In the genomic region with DNA sequence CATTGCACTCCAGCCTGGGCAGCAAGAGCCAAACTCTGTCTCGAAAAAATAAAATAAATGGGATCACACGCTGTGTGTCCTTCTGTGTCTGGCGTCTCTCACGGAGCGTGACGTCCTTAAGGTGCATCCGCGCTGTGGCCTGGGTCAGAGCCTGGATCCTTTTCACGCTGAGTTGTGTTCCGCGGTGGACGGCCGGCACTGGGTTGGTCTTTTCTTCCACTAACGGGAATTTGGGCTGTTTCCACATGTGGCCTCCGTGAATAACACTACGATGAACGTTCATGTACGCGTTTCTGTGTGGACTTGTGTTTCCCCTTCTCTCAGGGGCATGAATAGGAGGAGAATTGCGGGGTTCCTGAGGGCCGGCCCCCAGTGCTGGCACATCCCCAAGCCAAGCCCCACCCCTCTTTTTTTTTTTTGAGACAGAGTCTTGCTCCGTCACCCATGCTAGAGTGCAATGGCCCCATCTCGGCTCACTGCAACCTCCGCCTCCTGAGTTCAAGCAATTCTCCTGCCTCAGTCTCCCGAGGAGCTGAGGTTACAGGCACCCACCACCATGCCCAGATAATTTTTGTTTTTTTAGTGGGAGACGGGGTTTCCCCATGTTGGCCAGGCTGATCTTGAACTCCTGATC, we compare ENCODE assay signal across 20 cellular contexts. TPM values are rescaled to one million over a fixed set of nuclear protein-coding genes. Genes with fewer than 3 reads are reported as not detected.
DNase-seq lines count a peak whose midpoint lies in the region; ATAC-seq, FAIRE-seq and TF ChIP-seq lines count a peak whose summit lies in the region.
"Had no signal": no experiment of that assay in that cellular context is flagged by ENCODE, and none has a peak within 500 bp of the region (broad histone marks: within the 10 kb centered on the region; RNA-seq: fewer than 3 reads in every experiment).

No MANE protein-coding gene starts in this region.

- no peak for ATAC-seq in A549
- ATAC-seq: GM12878; stimulated activated effector memory CD8-positive, alpha-beta T cell treated with anti-CD3 and anti-CD28 coated beads, Interleukin-12 subunit alpha, Interleukin-12 subunit beta, amount 100 ng/mL, for 72 hours; T-helper 17 cell had no signal

- no peak for TF ChIP-seq EP300 in A549 (IDR thresholded peaks at IDR 0.05)

- CTCF ChIA-PET in A549 (lab: Yijun Ruan, JAX) = interaction anchor here (0.6 to 0.8 kb wide), 2 partner anchors 19 to 20 kb away, joined by 3 read pairs; no protein-coding TSS in a partner anchor

- H3K27ac ChIP-seq in A549 = peak overlapping the region; percentile 63 to 93
- peak overlapping the region; percentile 72 for H3K27ac ChIP-seq in WERI-Rb-1

- peak overlapping the region in 1 of 3 experiments; percentile 32 for H3K4me3 Mint-ChIP-seq in nephron
- H3K4me3 Mint-ChIP-seq: stimulated activated effector memory CD8-positive, alpha-beta T cell treated with anti-CD3 and anti-CD28 coated beads, Interleukin-12 subunit alpha, Interleukin-12 subunit beta, amount 100 ng/mL, for 72 hours; T-helper 17 cell had no signal

- no peak; the same call in 1 of the 2 replicates for TF ChIP-seq POLR2A in A549 (IDR thresholded peaks at IDR 0.05; ENCODE audit: low read length)

- no peaks in the 10 kb centered on the region for H3K36me3 ChIP-seq in WERI-Rb-1
- H3K36me3 ChIP-seq: uterus had no signal

- peaks cover 14% of the 10 kb centered on the region for H3K4me1 Mint-ChIP-seq in nephron
- H3K4me1 Mint-ChIP-seq: stimulated activated effector memory CD8-positive, alpha-beta T cell treated with anti-CD3 and anti-CD28 coated beads, Interleukin-12 subunit alpha, Interleukin-12 subunit beta, amount 100 ng/mL, for 72 hours; T-helper 17 cell had no signal

- peak overlapping the region; percentile 66 to 85 (median 69) for H3K27ac Mint-ChIP-seq in nephron
- H3K27ac Mint-ChIP-seq: stimulated activated effector memory CD8-positive, alpha-beta T cell treated with anti-CD3 and anti-CD28 coated beads, Interleukin-12 subunit alpha, Interleukin-12 subunit beta, amount 100 ng/mL, for 72 hours; T-helper 17 cell had no signal

- H3K4me1 ChIP-seq in A549 = peaks cover 32% of the 10 kb centered on the region

- no peak for TF ChIP-seq CTCF in A549 (IDR thresholded peaks at IDR 0.05)
- no peak for TF ChIP-seq CTCF in WERI-Rb-1 (IDR thresholded peaks at IDR 0.05; ENCODE audit: low read depth, low read length)
- no peak for TF ChIP-seq CTCF in nephron (IDR thresholded peaks at IDR 0.05; ENCODE audit: unreplicated experiment in 3 of 3)

- no peaks in the 10 kb centered on the region for H3K36me3 Mint-ChIP-seq in nephron (ENCODE audit: low read depth)
- H3K36me3 Mint-ChIP-seq: stimulated activated effector memory CD8-positive, alpha-beta T cell treated with anti-CD3 and anti-CD28 coated beads, Interleukin-12 subunit alpha, Interleukin-12 subunit beta, amount 100 ng/mL, for 72 hours had no signal

- no peaks in the 10 kb centered on the region for H3K27me3 Mint-ChIP-seq in nephron (ENCODE audit: low read depth)
- H3K27me3 Mint-ChIP-seq: T-helper 17 cell had no signal

- peak overlapping the region; percentile 53 for H3K4me2 ChIP-seq in A549
- H3K4me2 ChIP-seq: smooth muscle cell had no signal

- H3K9me3 Mint-ChIP-seq in nephron = no peaks in the 10 kb centered on the region
- H3K9me3 Mint-ChIP-seq: stimulated activated effector memory CD8-positive, alpha-beta T cell treated with anti-CD3 and anti-CD28 coated beads, Interleukin-12 subunit alpha, Interleukin-12 subunit beta, amount 100 ng/mL, for 72 hours had no signal

- no peaks in the 10 kb centered on the region for H3K27me3 ChIP-seq in WERI-Rb-1 (ENCODE audit: insufficient read depth, low read depth, severe bottlenecking)
- H3K27me3 ChIP-seq: uterus had no signal

- 91% methylated on average over 26 of the region's 26 CpGs for WGBS in A549 (ENCODE audit: missing lambda C conversion rate)

- POLR2A ChIA-PET in A549 (lab: Yijun Ruan, JAX) = no interaction called here

- no peak for FAIRE-seq in A549 (lab: Jason Lieb, UNC)
- FAIRE-seq: astrocyte, GM12878, islet of Langerhans had no signal

- H3K9me3 ChIP-seq in A549 (no peaks in the 10 kb centered on the region), WERI-Rb-1 (ENCODE audit: severe bottlenecking) (no peaks in the 10 kb centered on the region)
- H3K9me3 ChIP-seq: uterus had no signal

- H3K4me3 ChIP-seq in A549 (no peak overlapping the region), WERI-Rb-1 (ENCODE audit: low read depth, low read length) (no peak overlapping the region)
- H3K4me3 ChIP-seq: GM12878, smooth muscle cell, uterus had no signal

- DNase-seq in A549 (ENCODE audit: low read depth in 1 of 2, low spot score in 1 of 2) = no peak
- DNase-seq in WERI-Rb-1 = no peak
- no peak for DNase-seq in GM03348 (ENCODE audit: low spot score)
- no peak for DNase-seq in superior temporal gyrus (ENCODE audit: extremely low spot score)
- no peak for DNase-seq in NCI-H748 (lab: John Stamatoyannopoulos, UW; ENCODE audit: unreplicated experiment)
- DNase-seq: activated CD4-positive, alpha-beta T cell treated with anti-CD3 and anti-CD28 coated beads for 1 hour; COR-L47; cortex of kidney; Kasumi-1; NCI-H2171 treated with DMSO at 0.1 percent for 48 hours; SHP77 treated with DMSO at 0.1 percent for 48 hours; T-helper 17 cell; uterus had no signal

- no peak for TF ChIP-seq RAD21 in A549 (conservative IDR thresholded peaks at IDR 0.05 in 1 of 2, IDR thresholded peaks at IDR 0.05 in 1 of 2)

TF ChIP-seq in A549, 52 proteins besides CTCF, POLR2A, EP300 and RAD21:
- no peak for TF ChIP-seq NFE2L2 (conservative IDR thresholded peaks at IDR 0.05; ENCODE audit: low read length)
TF ChIP-seq in A549: peak in this region for 0.

RNA-seq across cellular contexts. Expression of a gene that starts 6.2 kb away (rescaled TPM):
- 144 and 207 TPM in 2 replicates for polyA plus RNA-seq in A549 (2011; rRNA removed)
- 326 and 379 TPM in 2 replicates for polyA plus RNA-seq in A549 (2012; cell fraction: cytosol; rRNA removed)
- polyA plus RNA-seq in A549 (2012; cell fraction: nucleus; rRNA removed) = 472 and 807 TPM in 2 replicates
- 264 to 299 TPM (median 285 TPM) in 3 replicates for polyA plus RNA-seq in A549 (2017; fragmentation: RNase III; extraction: RNeasy Plus Mini Kit Qiagen cat#74134 plus additional on column Dnase treatment)
- 224 and 254 TPM in 2 replicates for polyA minus RNA-seq in A549 (2011; rRNA and poly(A)+ RNA removed)

RNA-seq across cellular contexts. Expression of a gene that starts 30.7 kb away (rescaled TPM):
- 2.6 and 3.2 TPM in 2 replicates for polyA plus RNA-seq in A549 (2011; rRNA removed)
- polyA plus RNA-seq in A549 (2012; cell fraction: cytosol; rRNA removed) = 4.1 and 7.6 TPM in 2 replicates
- polyA plus RNA-seq in A549 (2012; cell fraction: nucleus; rRNA removed) = 9.8 and 12.3 TPM in 2 replicates
- polyA plus RNA-seq in A549 (2017; fragmentation: RNase III; extraction: RNeasy Plus Mini Kit Qiagen cat#74134 plus additional on column Dnase treatment) = 3.5 to 4.2 TPM (median 3.7 TPM) in 3 replicates
- 4.2 and 6.4 TPM in 2 replicates for polyA minus RNA-seq in A549 (2011; rRNA and poly(A)+ RNA removed)

RNA-seq across cellular contexts. Expression of a gene that starts 36.5 kb away (rescaled TPM):
- polyA plus RNA-seq in A549 (2011; rRNA removed) (0.15 and 0.31 TPM in 2 replicates), A549 (2017; fragmentation: RNase III; extraction: RNeasy Plus Mini Kit Qiagen cat#74134 plus additional on column Dnase treatment) (0.26 to 0.55 TPM (median 0.32 TPM) in 3 replicates)
- polyA plus RNA-seq in A549 (2012; cell fraction: cytosol; rRNA removed) = 0.16 and 0.26 TPM in 2 replicates
- polyA plus RNA-seq in A549 (2012; cell fraction: nucleus; rRNA removed) = 4.7 and 5.9 TPM in 2 replicates
- not detected in 2 replicates for polyA minus RNA-seq in A549 (2011; rRNA and poly(A)+ RNA removed)
- polyA plus RNA-seq: GM12878 had no signal

RNA-seq across cellular contexts. Expression of a gene that starts 40.2 kb away (rescaled TPM):
- 38.3 and 46.5 TPM in 2 replicates for polyA plus RNA-seq in A549 (2011; rRNA removed)
- 44.9 and 58.4 TPM in 2 replicates for polyA plus RNA-seq in A549 (2012; cell fraction: cytosol; rRNA removed)
- 75.9 and 95.3 TPM in 2 replicates for polyA plus RNA-seq in A549 (2012; cell fraction: nucleus; rRNA removed)
- polyA plus RNA-seq in A549 (2017; fragmentation: RNase III; extraction: RNeasy Plus Mini Kit Qiagen cat#74134 plus additional on column Dnase treatment) = 56.9 to 62.7 TPM (median 61.4 TPM) in 3 replicates
- polyA minus RNA-seq in A549 (2011; rRNA and poly(A)+ RNA removed) = 43.2 and 57.3 TPM in 2 replicates
- polyA plus RNA-seq: GM12878 had no signal

RNA-seq across cellular contexts. Expression of a gene that starts 49.7 kb away (rescaled TPM):
- polyA plus RNA-seq in A549 (2011; rRNA removed) (0.21 and 0.36 TPM in 2 replicates), A549 (2017; fragmentation: RNase III; extraction: RNeasy Plus Mini Kit Qiagen cat#74134 plus additional on column Dnase treatment) (0.18 to 0.39 TPM (median 0.24 TPM) in 3 replicates)
- polyA plus RNA-seq in A549 (2012; cell fraction: cytosol; rRNA removed) = 0.53 and 0.69 TPM in 2 replicates
- polyA plus RNA-seq in A549 (2012; cell fraction: nucleus; rRNA removed) = 0.34 and 0.65 TPM in 2 replicates
- 0.44 TPM in 1 of 2 replicates, not detected in the other for polyA minus RNA-seq in A549 (2011; rRNA and poly(A)+ RNA removed)
- polyA plus RNA-seq: AG04450, smooth muscle cell had no signal
